Comparison of ENCODE assay signal across 8 cellular contexts in genomic region chr7:26681819-26682418, GRCh38.
DNase-seq lines count a peak whose midpoint lies in the region; ATAC-seq, FAIRE-seq and TF ChIP-seq lines count a peak whose summit lies in the region.

No MANE protein-coding gene starts in this region.

- TF ChIP-seq CTCF in OCI-LY1 (IDR thresholded peaks at IDR 0.05; ENCODE audit: low read length) (peak; percentile 95), sigmoid colon (IDR thresholded peaks at IDR 0.05) (peak in 3 of 4 experiments; percentile 48 to 71 (median 58))

- H3K27me3 ChIP-seq in OCI-LY1 (ENCODE audit: insufficient read depth, low read length) (no peaks in the 10 kb centered on the region), sigmoid colon (no peaks in the 10 kb centered on the region)

- H3K4me1 Mint-ChIP-seq in T-helper 2 cell treated with Interferon-gamma antibody and Interleukin-4, amounts not matched to agents 5 μg/mL and 100 μg/mL, for 36 hours (ENCODE audit: low read depth) = no peaks in the 10 kb centered on the region

- no peaks in the 10 kb centered on the region for H3K9me3 Mint-ChIP-seq in T-helper 2 cell treated with Interferon-gamma antibody and Interleukin-4, amounts not matched to agents 5 μg/mL and 100 μg/mL, for 36 hours

- no peak for TF ChIP-seq EP300 in sigmoid colon (IDR thresholded peaks at IDR 0.05)

- no peaks in the 10 kb centered on the region for H3F3A ChIP-seq in OCI-LY1 (ENCODE audit: insufficient read depth, low read length)

- intact Hi-C loops in sigmoid colon (cut with DNase I) = loop anchor here (5.0 kb wide), 1 partner anchor 415 kb away; the partner anchor contains the start of gene HOXA1

- 35% methylated on average over 3 of the region's 3 CpGs for WGBS in sigmoid colon, 2 donors

- peak; percentile 41 to 54 for DNase-seq in AML-193 (lab: John Stamatoyannopoulos, UW)
- peak; percentile 12 for DNase-seq in GM18507 (ENCODE audit: extremely low spot score, insufficient read length, low read depth)
- DNase-seq in sigmoid colon = no peak
- DNase-seq in T-helper 2 cell treated with Interferon-gamma antibody and Interleukin-4, amounts not matched to agents 5 μg/mL and 100 μg/mL, for 36 hours (ENCODE audit: low spot score) = no peak

- no peak overlapping the region for H3K4me2 ChIP-seq in OCI-LY1 (ENCODE audit: low read length)

- H3K36me3 Mint-ChIP-seq in T-helper 2 cell treated with Interferon-gamma antibody and Interleukin-4, amounts not matched to agents 5 μg/mL and 100 μg/mL, for 36 hours (ENCODE audit: low read depth) = no peaks in the 10 kb centered on the region

- no peak overlapping the region for H3K4me3 ChIP-seq in OCI-LY1 (ENCODE audit: low read depth, low read length, poor library complexity, severe bottlenecking)
- no peak overlapping the region for H3K4me3 ChIP-seq in sigmoid colon

- peaks cover 37% of the 10 kb centered on the region for H3K27me3 Mint-ChIP-seq in T-helper 2 cell treated with Interferon-gamma antibody and Interleukin-4, amounts not matched to agents 5 μg/mL and 100 μg/mL, for 36 hours (ENCODE audit: low read depth)

- H3K27ac ChIP-seq in OCI-LY1 (ENCODE audit: low read depth, low read length, poor library complexity, severe bottlenecking) (no peak overlapping the region), sigmoid colon (no peak overlapping the region)

- H3K4me1 ChIP-seq in OCI-LY1 (ENCODE audit: insufficient read depth, low read length, severe bottlenecking) (peaks cover 5% of the 10 kb centered on the region), sigmoid colon (peaks cover 0 to 5% (median 0%) of the 10 kb centered on the region in 4 donors)

- no peak overlapping the region for H3K9ac ChIP-seq in OCI-LY1 (ENCODE audit: low read length)

- H3K27ac Mint-ChIP-seq in T-helper 2 cell treated with Interferon-gamma antibody and Interleukin-4, amounts not matched to agents 5 μg/mL and 100 μg/mL, for 36 hours = no peak overlapping the region

- no peaks in the 10 kb centered on the region for H4K20me1 ChIP-seq in OCI-LY1 (ENCODE audit: insufficient read depth, low read length)

- peak; percentile 77 for FAIRE-seq in GM18507 (lab: Jason Lieb, UNC)

- no peak overlapping the region for H3K4me3 Mint-ChIP-seq in T-helper 2 cell treated with Interferon-gamma antibody and Interleukin-4, amounts not matched to agents 5 μg/mL and 100 μg/mL, for 36 hours

- ATAC-seq in esophagus mucosa (peak; percentile 48), GM18861 (IDR thresholded peaks at IDR 0.05; ENCODE audit: unreplicated experiment) (no peak), GM21723 (IDR thresholded peaks at IDR 0.05; ENCODE audit: unreplicated experiment) (no peak)

- H3K79me2 ChIP-seq in OCI-LY1 (ENCODE audit: insufficient read depth, low read length) = no peaks in the 10 kb centered on the region

- no peak overlapping the region for H2AFZ ChIP-seq in OCI-LY1 (ENCODE audit: low read length)

- H3K36me3 ChIP-seq in OCI-LY1 (ENCODE audit: insufficient read depth, low read length) (no peaks in the 10 kb centered on the region), sigmoid colon (no peaks in the 10 kb centered on the region)

- TF ChIP-seq POLR2A in sigmoid colon (IDR thresholded peaks at IDR 0.05) = no peak

- H3K9me3 ChIP-seq in OCI-LY1 (ENCODE audit: low read length) = no peaks in the 10 kb centered on the region
- H3K9me3 ChIP-seq in sigmoid colon = no peaks in the 10 kb centered on the region

- H3K9me2 ChIP-seq in OCI-LY1 (ENCODE audit: low read depth, low read length) = no peaks in the 10 kb centered on the region

Comparison
In these comparisons a context has a peak if more than half of its experiments do, and no peak if none do; other contexts are left out.
1. DNase-seq: peak in AML-193 (2 of 2) and GM18507 (single experiment); none in sigmoid colon (single experiment) and T-helper 2 cell treated with Interferon-gamma antibody and Interleukin-4, amounts not matched to agents 5 μg/mL and 100 μg/mL, for 36 hours (single experiment).